1 cellular context compared by ENCODE assay signal in genomic region chr22:17590586-17590985, GRCh38.
TF ChIP-seq lines count a peak whose summit lies in the region.

No MANE protein-coding gene starts in this region.

TF ChIP-seq in GM12878, 131 proteins besides CTCF, POLR2A, EP300 and RAD21:
- TF ChIP-seq EGR1 (IDR thresholded peaks at IDR 0.05; ENCODE audit: borderline replicate concordance in 1 of 2, low read depth in 2 of 2, low read length in 2 of 2) (no peak), POLR2AphosphoS5 (IDR thresholded peaks at IDR 0.05; ENCODE audit: low read length) (peak; percentile 18; the same call in 1 of the 2 replicates)
